Comparison of ENCODE assay signal across 23 cellular contexts in genomic region chr15:75675579-75676404, GRCh38. TPM values are rescaled to one million over a fixed set of nuclear protein-coding genes. Genes with fewer than 3 reads are reported as not detected.
DNase-seq lines count a peak whose midpoint lies in the region; ATAC-seq and TF ChIP-seq lines count a peak whose summit lies in the region.
"Had no signal": no experiment of that assay in that cellular context is flagged by ENCODE, and none has a peak within 500 bp of the region (broad histone marks: within the 10 kb centered on the region; RNA-seq: fewer than 3 reads in every experiment).

No MANE protein-coding gene starts in this region.

- H3K4me1 ChIP-seq in esophagus muscularis mucosa (peaks cover 27 to 59% (median 58%) of the 10 kb centered on the region in 4 donors), right lobe of liver (peaks cover 0 to 10% (median 0%) of the 10 kb centered on the region in 4 donors), sigmoid colon (peaks cover 0 to 62% (median 46%) of the 10 kb centered on the region in 4 donors)

- DNase-seq in AG10803 (ENCODE audit: low read depth): peak; percentile 18
- no peak for DNase-seq in esophagus muscularis mucosa (ENCODE audit: extremely low spot score)
- DNase-seq in right lobe of liver: no peak
- DNase-seq in sigmoid colon: no peak
- no peak for DNase-seq in activated T-cell treated with anti-CD3 and anti-CD28 coated beads for 4 hours
- no peak for DNase-seq in ecto neural progenitor cell (ENCODE audit: low spot score)
- DNase-seq: activated naive CD4-positive, alpha-beta T cell treated with anti-CD3 and anti-CD28 coated beads for 36 hours; activated T-cell treated with anti-CD3 and anti-CD28 coated beads, Interleukin-2, amount 50 U/mL, for 4 hours; CD8-positive, alpha-beta T cell; DMS 273 treated with DMSO at 0.1 percent for 48 hours; HCEC 1CT; Karpas-422; kidney; NCI-H1436 treated with DMSO at 0.1 percent for 48 hours; NCI-H2107; NCI-H510A treated with DMSO at 0.1 percent for 48 hours; occipital lobe; Peyer's patch; retina had no signal

- no peaks in the 10 kb centered on the region for H3K9me3 ChIP-seq in esophagus muscularis mucosa
- H3K9me3 ChIP-seq in right lobe of liver: no peaks in the 10 kb centered on the region
- H3K9me3 ChIP-seq in sigmoid colon: no peaks in the 10 kb centered on the region
- H3K9me3 ChIP-seq: breast epithelium, Peyer's patch had no signal

- no peaks in the 10 kb centered on the region for H3K27me3 ChIP-seq in esophagus muscularis mucosa
- no peaks in the 10 kb centered on the region for H3K27me3 ChIP-seq in right lobe of liver
- no peaks in the 10 kb centered on the region for H3K27me3 ChIP-seq in sigmoid colon
- H3K27me3 ChIP-seq: breast epithelium, Peyer's patch had no signal

- no peak for TF ChIP-seq POLR2A in esophagus muscularis mucosa (IDR thresholded peaks at IDR 0.05; ENCODE audit: low read depth)
- no peak for TF ChIP-seq POLR2A in right lobe of liver (IDR thresholded peaks at IDR 0.05)
- TF ChIP-seq POLR2A in sigmoid colon (IDR thresholded peaks at IDR 0.05): no peak

- TF ChIP-seq CTCF in AG10803 (conservative IDR thresholded peaks at IDR 0.05; ENCODE audit: low read length): no peak
- TF ChIP-seq CTCF in esophagus muscularis mucosa (IDR thresholded peaks at IDR 0.05): no peak
- TF ChIP-seq CTCF in right lobe of liver (IDR thresholded peaks at IDR 0.05): no peak
- TF ChIP-seq CTCF in sigmoid colon (IDR thresholded peaks at IDR 0.05): no peak

- ATAC-seq in right lobe of liver: peak; percentile 17 to 41 (median 36)
- no peak for ATAC-seq in GM19351 (IDR thresholded peaks at IDR 0.05; ENCODE audit: unreplicated experiment)
- ATAC-seq in HG02981 (IDR thresholded peaks at IDR 0.05; ENCODE audit: unreplicated experiment): no peak
- ATAC-seq: activated T-cell treated with anti-CD3 and anti-CD28 coated beads, Interleukin-2, amount 50 U/mL, for 4 hours; CD8-positive, alpha-beta T cell had no signal

- peak overlapping the region; percentile 78 to 88 (median 87) for H3K27ac ChIP-seq in esophagus muscularis mucosa (replicated peaks in 1 of 4)
- no peak overlapping the region for H3K27ac ChIP-seq in right lobe of liver
- peak overlapping the region; percentile 79 to 94 (median 92) for H3K27ac ChIP-seq in sigmoid colon
- H3K27ac ChIP-seq: Peyer's patch had no signal

- intact Hi-C loops in esophagus muscularis mucosa (cut with DNase I): no loop called here
- intact Hi-C loops in right lobe of liver (cut with DNase I): no loop called here
- intact Hi-C loops in sigmoid colon (cut with DNase I): no loop called here

- H3K4me3 ChIP-seq in AG10803 (ENCODE audit: low read length) (no peak overlapping the region), esophagus muscularis mucosa (no peak overlapping the region), right lobe of liver (no peak overlapping the region), sigmoid colon (no peak overlapping the region)
- H3K4me3 ChIP-seq: breast epithelium, Peyer's patch had no signal

- H3K36me3 ChIP-seq in esophagus muscularis mucosa (peaks cover 4 to 66% (median 49%) of the 10 kb centered on the region in 4 donors), right lobe of liver (no peaks in the 10 kb centered on the region), sigmoid colon (peaks cover 25 to 57% (median 42%) of the 10 kb centered on the region in 4 donors)
- H3K36me3 ChIP-seq: breast epithelium had no signal

- 89% methylated on average over 20 of the region's 41 CpGs for WGBS in esophagus muscularis mucosa
- WGBS in right lobe of liver (ENCODE audit: insufficient coverage, low coverage, low lambda C conversion rate, missing lambda C conversion rate): 80% methylated on average over 1 of the region's 41 CpGs
- 89 to 92% methylated on average over 41 of the region's 41 CpGs for WGBS in sigmoid colon, 2 donors

- TF ChIP-seq EP300 in esophagus muscularis mucosa (IDR thresholded peaks at IDR 0.05) (no peak), sigmoid colon (IDR thresholded peaks at IDR 0.05) (no peak)

RNA-seq across cellular contexts. Expression of gene SNX33, which starts 28.1 kb away (rescaled TPM):
- 10 to 100 TPM; 27.8 to 47.6 (median 40.1) TPM for total RNA-seq in esophagus muscularis mucosa
- total RNA-seq in right lobe of liver: 10 to 100 TPM; 12.0 to 17.2 (median 14.2) TPM
- 10 to 100 TPM; 20.1 to 32.7 (median 25.8) TPM for total RNA-seq in sigmoid colon
- 10 to 100 TPM in 2 of 3 donors, 1 to 10 TPM in 1; 9.0 to 20.9 (median 12.7) TPM for polyA plus RNA-seq in sigmoid colon

RNA-seq across cellular contexts. Expression of gene IMP3, which starts 35.8 kb away (rescaled TPM):
- total RNA-seq in esophagus muscularis mucosa: 10 to 100 TPM; 49.0 to 83.5 (median 62.1) TPM
- total RNA-seq in right lobe of liver: 100 to 1,000 TPM in 2 of 6 experiments, 10 to 100 TPM in 4; 37.7 to 192 (median 44.4) TPM
- 100 to 1,000 TPM in 1 of 4 donors, 10 to 100 TPM in 3; 55.4 to 117 (median 84.3) TPM for total RNA-seq in sigmoid colon
- 10 to 100 TPM; 58.3 to 94.1 (median 62.0) TPM for polyA plus RNA-seq in sigmoid colon

RNA-seq across cellular contexts. Expression of gene CSPG4, which starts 36.9 kb away (rescaled TPM):
- total RNA-seq in esophagus muscularis mucosa (100 to 1,000 TPM; 133 to 386 (median 182) TPM), right lobe of liver (under 1 TPM; 0.12 to 0.29 (median 0.20) TPM), sigmoid colon (100 to 1,000 TPM in 2 of 4 donors, 10 to 100 TPM in 2; 45.7 to 151 (median 93.9) TPM)
- polyA plus RNA-seq in sigmoid colon: 1 to 10 TPM in 1 of 3 donors, under 1 TPM in 2; 0.23 to 8.4 (median 0.60) TPM
- total RNA-seq: activated naive CD4-positive, alpha-beta T cell treated with anti-CD3 and anti-CD28 coated beads for 36 hours; CD8-positive, alpha-beta T cell; T-helper 1 cell treated with Interleukin-12 subunit alpha and Interleukin-12 subunit beta and Interleukin-4 antibody, amounts not matched to agents 30 ng/mL and 1 ng/mL, for 36 hours had no signal

RNA-seq across cellular contexts. Expression of gene SNUPN, which starts 50.3 kb away (rescaled TPM):
- total RNA-seq in esophagus muscularis mucosa (10 to 100 TPM; 16.6 to 23.4 (median 18.8) TPM), right lobe of liver (10 to 100 TPM; 11.1 to 19.4 (median 13.3) TPM), sigmoid colon (10 to 100 TPM; 15.3 to 28.6 (median 21.9) TPM)
- polyA plus RNA-seq in sigmoid colon: 10 to 100 TPM; 20.4 to 25.0 (median 20.8) TPM

Comparison
In these comparisons a context has a peak if more than half of its experiments do, and no peak if none do; other contexts are left out.
1. H3K27ac ChIP-seq: peak in esophagus muscularis mucosa (4 of 4) and sigmoid colon (4 of 4); none in right lobe of liver (0 of 3).
2. ATAC-seq: peak in right lobe of liver (4 of 4); none in GM19351 (single experiment) and HG02981 (single experiment).
3. RNA of gene CSPG4, which starts 36.9 kb away (total RNA-seq): 133 to 386 TPM in esophagus muscularis mucosa and 45.7 to 151 TPM in sigmoid colon; 0.12 to 0.29 TPM in right lobe of liver; every median in the first group is over 10 times any median in the second.